ENCODE assay signal across 8 cellular contexts in the genomic region with DNA sequence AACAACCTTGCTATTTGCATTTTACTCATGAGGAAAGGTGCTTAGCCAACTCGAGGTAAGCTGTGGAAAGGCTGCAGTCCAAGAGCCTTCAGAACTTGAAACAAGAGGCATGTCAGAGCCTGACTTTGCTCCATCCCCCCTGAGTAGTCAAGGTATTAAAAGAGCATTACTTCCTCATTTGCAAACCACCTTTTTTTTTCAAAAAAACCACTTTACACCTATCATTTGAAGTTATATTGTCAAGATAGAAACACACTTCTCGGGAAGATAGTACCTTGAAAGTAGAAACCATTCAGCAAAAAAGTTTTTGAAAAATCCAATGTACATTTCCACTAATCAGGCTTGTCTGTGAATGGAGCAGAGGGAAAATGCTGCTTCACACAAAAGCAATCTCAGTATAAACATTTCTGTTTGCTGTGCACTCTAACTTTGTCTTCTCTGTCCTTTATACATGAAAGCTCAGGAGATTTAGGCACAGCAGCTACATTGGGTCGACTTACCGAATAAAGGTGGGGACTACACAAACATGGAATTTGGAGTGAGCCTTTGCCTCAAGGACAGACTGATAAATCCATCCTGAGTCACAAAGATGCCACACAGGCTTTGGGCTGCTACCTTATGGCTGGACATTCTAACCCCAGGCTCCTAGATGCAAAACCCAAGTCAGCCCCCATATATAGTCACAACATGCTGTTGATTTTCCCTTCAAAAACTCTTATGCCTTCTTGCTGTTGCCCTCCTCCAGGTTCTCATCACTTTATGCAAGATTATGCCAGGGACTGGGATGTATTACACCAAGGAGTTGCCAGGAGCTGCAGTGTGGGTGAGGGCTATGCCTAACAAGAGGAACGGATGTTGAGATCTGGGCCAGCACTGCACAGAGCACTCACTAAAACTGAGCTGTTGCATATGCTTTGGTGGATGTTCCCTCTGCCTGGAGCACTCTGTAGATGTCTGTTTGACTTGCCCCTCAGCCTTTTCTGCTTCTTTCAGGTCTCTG. TPM values are rescaled to one million over a fixed set of nuclear protein-coding genes. Genes with fewer than 3 reads are reported as not detected.
DNase-seq lines count a peak whose midpoint lies in the region; ATAC-seq lines count a peak whose summit lies in the region.

No MANE protein-coding gene starts in this region.

- ATAC-seq in GM18520 (IDR thresholded peaks at IDR 0.05; ENCODE audit: unreplicated experiment) = peak; percentile 72
- peak; percentile 44 for ATAC-seq in HG02623 (IDR thresholded peaks at IDR 0.05; ENCODE audit: unreplicated experiment)
- ATAC-seq in naive thymus-derived CD8-positive, alpha-beta T cell = peak; percentile 62 to 66

- peaks cover 79% of the 10 kb centered on the region for H3K4me1 ChIP-seq in SJCRH30

- H3K4me3 ChIP-seq in SJCRH30 = no peak overlapping the region

- H3K27ac ChIP-seq in SJCRH30 = peak overlapping the region; percentile 78

- H3K4me1 Mint-ChIP-seq in naive thymus-derived CD8-positive, alpha-beta T cell = peaks cover 50 to 96% (median 94%) of the 10 kb centered on the region in 4 donors

- peak overlapping the region; percentile 43 to 88 (median 73) for H3K4me3 Mint-ChIP-seq in naive thymus-derived CD8-positive, alpha-beta T cell

- H3K27ac Mint-ChIP-seq in naive thymus-derived CD8-positive, alpha-beta T cell = peak overlapping the region; percentile 91 to 96 (median 94)

- H3K36me3 Mint-ChIP-seq in naive thymus-derived CD8-positive, alpha-beta T cell = no peaks in the 10 kb centered on the region

- no peaks in the 10 kb centered on the region for H3K27me3 ChIP-seq in SJCRH30

- peak; percentile 36 to 63 for DNase-seq in SJCRH30
- peak in 5 of 10 donors; percentile 42 to 74 (median 73) for DNase-seq in naive thymus-derived CD8-positive, alpha-beta T cell
- no peak for DNase-seq in HCEC 1CT
- no peak for DNase-seq in UCSD-AML1 (lab: John Stamatoyannopoulos, UW; ENCODE audit: unreplicated experiment)
- no peak for DNase-seq in effector CD8-positive, alpha-beta T cell (lab: John Stamatoyannopoulos, UW)
- no peak for DNase-seq in NCI-H748 (lab: John Stamatoyannopoulos, UW; ENCODE audit: unreplicated experiment)

- H3K9me3 ChIP-seq in SJCRH30 (replicated peaks) = no peaks in the 10 kb centered on the region

- peaks cover 0 to 4% (median 0%) of the 10 kb centered on the region in 9 donors for H3K9me3 Mint-ChIP-seq in naive thymus-derived CD8-positive, alpha-beta T cell

- H3K27me3 Mint-ChIP-seq in naive thymus-derived CD8-positive, alpha-beta T cell = no peaks in the 10 kb centered on the region

- POLR2A ChIA-PET in naive thymus-derived CD8-positive, alpha-beta T cell (lab: Charles Lee) = interaction anchor here (0.5 to 8.3 kb wide), 11 partner anchors 9 to 43 kb away, joined by 3 to 149 read pairs (median 5); no protein-coding TSS in a partner anchor

- H3K36me3 ChIP-seq in SJCRH30 = no peaks in the 10 kb centered on the region

RNA-seq across cellular contexts. Expression of a gene that starts 41.4 kb away (rescaled TPM):
- 117 and 128 TPM in 2 replicates for total RNA-seq in SJCRH30 (2014; rRNA removed; shearing (Covaris generic))
- 100 to 1,000 TPM; 108 to 111 TPM for total RNA-seq in naive thymus-derived CD8-positive, alpha-beta T cell
- 10 to 100 TPM; 37.8 to 48.1 (median 44.7) TPM for polyA plus RNA-seq in naive thymus-derived CD8-positive, alpha-beta T cell

Comparison
In these comparisons a context has a peak if more than half of its experiments do, and no peak if none do; other contexts are left out.
1. DNase-seq: peak in SJCRH30 (2 of 2); none in HCEC 1CT (single experiment), UCSD-AML1 (single experiment), effector CD8-positive, alpha-beta T cell (single experiment) and NCI-H748 (single experiment).
2. Peak in every context shown above with its lines, with median percentiles within 50 percentile points of each other: ATAC-seq.